In the genomic region with DNA sequence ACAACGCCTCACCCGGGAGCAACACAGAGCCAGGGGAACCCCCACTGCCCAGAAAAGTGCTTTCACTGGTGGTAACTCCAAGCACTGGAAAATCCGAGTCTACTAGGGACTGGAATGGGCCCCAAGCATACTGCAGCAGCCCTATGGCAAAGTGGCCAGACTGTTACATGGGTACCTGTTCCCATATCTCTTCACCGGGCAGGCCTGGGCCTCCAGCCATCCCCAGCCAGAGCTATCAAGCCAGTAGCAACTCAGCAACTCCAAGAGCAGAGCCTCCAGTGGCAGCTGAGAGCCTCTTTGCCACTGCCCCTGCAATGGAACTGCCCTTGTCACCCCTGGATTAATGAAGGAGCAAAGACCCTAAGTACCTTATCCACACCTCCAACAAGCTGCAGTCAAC, we compare ENCODE assay signal across 1 cellular context.
TF ChIP-seq lines count a peak whose summit lies in the region.

No MANE protein-coding gene starts in this region.

TF ChIP-seq in SK-N-SH treated with all-trans-retinoic acid at 6 μM for 48 hours, 23 proteins besides CTCF, POLR2A, EP300 and RAD21 (continued from another document):
- TF ChIP-seq, protein P1, sequence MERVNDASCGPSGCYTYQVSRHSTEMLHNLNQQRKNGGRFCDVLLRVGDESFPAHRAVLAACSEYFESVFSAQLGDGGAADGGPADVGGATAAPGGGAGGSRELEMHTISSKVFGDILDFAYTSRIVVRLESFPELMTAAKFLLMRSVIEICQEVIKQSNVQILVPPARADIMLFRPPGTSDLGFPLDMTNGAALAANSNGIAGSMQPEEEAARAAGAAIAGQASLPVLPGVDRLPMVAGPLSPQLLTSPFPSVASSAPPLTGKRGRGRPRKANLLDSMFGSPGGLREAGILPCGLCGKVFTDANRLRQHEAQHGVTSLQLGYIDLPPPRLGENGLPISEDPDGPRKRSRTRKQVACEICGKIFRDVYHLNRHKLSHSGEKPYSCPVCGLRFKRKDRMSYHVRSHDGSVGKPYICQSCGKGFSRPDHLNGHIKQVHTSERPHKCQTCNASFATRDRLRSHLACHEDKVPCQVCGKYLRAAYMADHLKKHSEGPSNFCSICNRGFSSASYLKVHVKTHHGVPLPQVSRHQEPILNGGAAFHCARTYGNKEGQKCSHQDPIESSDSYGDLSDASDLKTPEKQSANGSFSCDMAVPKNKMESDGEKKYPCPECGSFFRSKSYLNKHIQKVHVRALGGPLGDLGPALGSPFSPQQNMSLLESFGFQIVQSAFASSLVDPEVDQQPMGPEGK (CRISPR knock-in tag; IDR thresholded peaks at IDR 0.05; ENCODE audit: borderline replicate concordance), result no peak
- TF ChIP-seq ISL1 (CRISPR knock-in tag; IDR thresholded peaks at IDR 0.05), result no peak
